ENCODE assay signal across 1 cellular context in the genomic region with DNA sequence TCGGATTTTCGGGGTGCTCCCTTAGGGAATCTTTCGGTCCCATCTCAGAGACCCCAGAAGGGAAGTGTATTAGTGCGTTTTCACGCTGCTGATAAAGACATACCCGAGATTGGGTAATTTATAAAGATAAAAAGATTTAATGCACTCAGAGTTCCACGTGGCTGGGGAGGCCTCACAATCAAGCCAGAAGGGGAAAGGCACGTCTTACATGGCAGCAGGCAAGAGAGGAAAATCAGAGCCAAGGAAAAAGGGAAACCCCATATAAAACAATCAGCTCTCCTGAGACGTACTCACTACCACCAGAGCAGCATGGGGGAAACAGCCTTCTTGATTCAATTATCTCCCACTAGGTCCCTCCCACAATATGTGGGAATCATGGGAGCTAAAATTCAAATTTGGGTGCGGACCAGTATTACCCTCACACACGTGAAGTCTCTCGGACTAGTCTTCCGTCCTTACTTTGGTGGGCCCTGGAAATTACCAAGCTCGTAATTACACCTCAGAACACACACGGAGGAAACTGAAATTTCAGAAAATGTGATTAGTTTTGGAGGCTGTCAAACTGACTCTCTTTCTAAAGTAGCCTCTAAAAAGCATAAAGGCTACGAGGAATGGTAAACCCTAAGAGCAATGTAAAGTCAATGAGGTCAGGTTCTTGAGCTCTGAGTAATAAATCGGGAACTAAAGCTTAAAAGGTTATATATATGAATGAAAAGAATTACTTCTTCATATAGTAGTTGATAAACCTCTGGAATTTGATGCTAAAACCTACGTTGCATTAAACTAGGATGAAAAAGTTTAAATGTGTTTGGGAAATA.
TF ChIP-seq lines count a peak whose summit lies in the region.

No MANE protein-coding gene starts in this region.

TF ChIP-seq in H1, 55 proteins besides CTCF, POLR2A, EP300 and RAD21:
- TF ChIP-seq TAF1 (IDR thresholded peaks at IDR 0.05; ENCODE audit: low read depth, low read length) (no peak), SP1 (IDR thresholded peaks at IDR 0.05; ENCODE audit: low read depth, low read length) (0 out of 2 replicates have a peak, but pooled peaks have one; percentile 45), MAFK (IDR thresholded peaks at IDR 0.05; ENCODE audit: low read depth, low read length) (no peak), HDAC2 (IDR thresholded peaks at IDR 0.05; ENCODE audit: borderline replicate concordance in 1 of 2, low read depth in 2 of 2, low read length in 2 of 2) (no peak), CHD1 (IDR thresholded peaks at IDR 0.05; ENCODE audit: low read depth, low read length) (no peak), BCL11A (IDR thresholded peaks at IDR 0.05; ENCODE audit: low read depth in 2 of 2, low read length in 2 of 2) (no peak), TCF12 (IDR thresholded peaks at IDR 0.05; ENCODE audit: low read depth, low read length) (0 out of 2 replicates have a peak, but pooled peaks have one; percentile 29), RFX5 (IDR thresholded peaks at IDR 0.05; ENCODE audit: borderline replicate concordance, low read depth, low read length) (no peak), ZNF274 (IDR thresholded peaks at IDR 0.05; ENCODE audit: borderline replicate concordance, extremely low read depth, low read length) (no peak), KDM1A (IDR thresholded peaks at IDR 0.05; ENCODE audit: borderline replicate concordance, low read length) (0 out of 2 replicates have a peak, but pooled peaks have one; percentile 72), KDM4A (IDR thresholded peaks at IDR 0.05; ENCODE audit: low read depth, low read length, severe bottlenecking) (peak; percentile 25), TBP (IDR thresholded peaks at IDR 0.05; ENCODE audit: low read depth, low read length) (peak; percentile 39; the same call in 1 of the 2 replicates), FOSL1 (IDR thresholded peaks at IDR 0.05; ENCODE audit: insufficient read depth, low read depth, low read length) (no peak), SIN3A (conservative IDR thresholded peaks at IDR 0.05 in 1 of 2, IDR thresholded peaks at IDR 0.05 in 1 of 2; ENCODE audit: low read depth in 1 of 2, low read length in 2 of 2) (no peak), TAF7 (optimal IDR thresholded peaks at IDR 0.05; ENCODE audit: borderline replicate concordance, low read depth, low read length) (peak; percentile 90), RBBP5 (IDR thresholded peaks at IDR 0.05; ENCODE audit: borderline replicate concordance, low read depth, low read length) (no peak), CBX5 (IDR thresholded peaks at IDR 0.05; ENCODE audit: low read depth, low read length) (no peak)
- TF ChIP-seq, protein P1, sequence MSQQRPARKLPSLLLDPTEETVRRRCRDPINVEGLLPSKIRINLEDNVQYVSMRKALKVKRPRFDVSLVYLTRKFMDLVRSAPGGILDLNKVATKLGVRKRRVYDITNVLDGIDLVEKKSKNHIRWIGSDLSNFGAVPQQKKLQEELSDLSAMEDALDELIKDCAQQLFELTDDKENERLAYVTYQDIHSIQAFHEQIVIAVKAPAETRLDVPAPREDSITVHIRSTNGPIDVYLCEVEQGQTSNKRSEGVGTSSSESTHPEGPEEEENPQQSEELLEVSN (IDR thresholded peaks at IDR 0.05): peak; percentile 56
- TF ChIP-seq, protein P2, sequence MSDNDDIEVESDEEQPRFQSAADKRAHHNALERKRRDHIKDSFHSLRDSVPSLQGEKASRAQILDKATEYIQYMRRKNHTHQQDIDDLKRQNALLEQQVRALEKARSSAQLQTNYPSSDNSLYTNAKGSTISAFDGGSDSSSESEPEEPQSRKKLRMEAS (IDR thresholded peaks at IDR 0.05): peak; percentile 89
